1 cellular context compared by ENCODE assay signal in the genomic region with DNA sequence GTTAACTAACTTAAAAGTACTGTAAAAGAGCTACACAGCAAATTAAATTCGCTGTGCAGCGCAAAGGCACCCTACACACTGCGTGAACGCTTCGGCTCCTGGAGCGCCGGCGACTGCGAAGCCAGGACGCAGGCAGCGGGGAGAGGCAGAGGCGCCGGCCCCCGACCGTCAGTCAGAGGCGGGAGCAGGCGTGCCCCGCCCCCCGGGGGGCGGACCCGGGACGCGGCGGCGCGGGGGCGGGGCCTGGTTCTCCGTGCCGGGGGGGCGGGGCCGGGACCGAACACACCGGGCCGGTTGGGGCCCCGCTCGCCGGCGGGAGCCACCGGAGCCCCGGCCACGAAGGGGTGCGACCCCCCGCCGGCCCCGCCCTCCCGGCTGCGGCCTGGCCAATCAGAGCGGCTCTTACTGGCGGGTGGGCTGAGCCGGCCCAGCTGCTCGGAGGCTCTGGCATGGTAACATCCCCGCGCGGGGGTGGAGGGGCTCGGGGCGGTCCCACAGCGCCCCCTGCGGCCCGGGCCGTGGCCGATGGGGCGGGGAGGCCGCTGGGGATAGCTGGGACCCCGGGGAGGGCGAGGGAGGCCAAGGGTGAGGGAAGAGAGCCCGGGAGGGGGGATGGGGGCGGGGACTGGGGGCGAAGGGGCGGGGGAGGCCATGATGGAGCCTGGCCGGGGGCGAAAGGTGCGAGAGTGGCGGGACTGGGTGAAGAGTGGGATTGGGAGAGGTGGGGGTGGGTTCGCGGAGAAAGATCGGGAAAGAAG.
TF ChIP-seq lines count a peak whose summit lies in the region.

TSS of gene PRPF40B (plus strand) at position 420 of the 758 bp plus-strand sequence. CDS start at position 450, 30 bp downstream.

TF ChIP-seq in Ishikawa, 13 proteins besides CTCF, POLR2A, EP300 and RAD21:
- TF ChIP-seq TCF12 (IDR thresholded peaks at IDR 0.05; ENCODE audit: low read depth) (peak; percentile 52; the same call in 1 of the 2 replicates), YY1 (IDR thresholded peaks at IDR 0.05; ENCODE audit: low read depth) (0 out of 2 replicates have a peak, but pooled peaks have one; percentile 16), TAF1 (IDR thresholded peaks at IDR 0.05; ENCODE audit: low read depth) (peak; percentile 87; the same call in 1 of the 2 replicates), REST (IDR thresholded peaks at IDR 0.05; ENCODE audit: low read depth) (no peak), NFIC (IDR thresholded peaks at IDR 0.05) (no peak), ZBTB7A (IDR thresholded peaks at IDR 0.05; ENCODE audit: low read depth) (peak; percentile 94), TEAD4 (IDR thresholded peaks at IDR 0.05) (no peak), CEBPB (IDR thresholded peaks at IDR 0.05) (no peak; the same call in 1 of the 2 replicates), CREB1 (IDR thresholded peaks at IDR 0.05; ENCODE audit: low read depth) (no peak), FOXM1 (IDR thresholded peaks at IDR 0.05; ENCODE audit: borderline replicate concordance, low read depth) (no peak), EGR1 (IDR thresholded peaks at IDR 0.05) (peak; percentile 95)
- TF ChIP-seq, protein P1, sequence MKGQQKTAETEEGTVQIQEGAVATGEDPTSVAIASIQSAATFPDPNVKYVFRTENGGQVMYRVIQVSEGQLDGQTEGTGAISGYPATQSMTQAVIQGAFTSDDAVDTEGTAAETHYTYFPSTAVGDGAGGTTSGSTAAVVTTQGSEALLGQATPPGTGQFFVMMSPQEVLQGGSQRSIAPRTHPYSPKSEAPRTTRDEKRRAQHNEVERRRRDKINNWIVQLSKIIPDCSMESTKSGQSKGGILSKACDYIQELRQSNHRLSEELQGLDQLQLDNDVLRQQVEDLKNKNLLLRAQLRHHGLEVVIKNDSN (IDR thresholded peaks at IDR 0.05) = no peak; the same call in 1 of the 2 replicates
- TF ChIP-seq, protein P2, sequence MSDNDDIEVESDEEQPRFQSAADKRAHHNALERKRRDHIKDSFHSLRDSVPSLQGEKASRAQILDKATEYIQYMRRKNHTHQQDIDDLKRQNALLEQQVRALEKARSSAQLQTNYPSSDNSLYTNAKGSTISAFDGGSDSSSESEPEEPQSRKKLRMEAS (IDR thresholded peaks at IDR 0.05) = peak; percentile 80
